19 cellular contexts compared by ENCODE assay signal in genomic region chr1:55724551-55725325, GRCh38.
DNase-seq lines count a peak whose midpoint lies in the region; ATAC-seq and TF ChIP-seq lines count a peak whose summit lies in the region.
"Had no signal": no experiment of that assay in that cellular context is flagged by ENCODE, and none has a peak within 500 bp of the region (broad histone marks: within the 10 kb centered on the region; RNA-seq: fewer than 3 reads in every experiment).

No MANE protein-coding gene starts in this region.

- H3K27ac ChIP-seq in endodermal cell (ENCODE audit: low read depth, low read length) (no peak overlapping the region), body of pancreas (no peak overlapping the region)

- H3K9me3 Mint-ChIP-seq in endodermal cell: no peaks in the 10 kb centered on the region
- H3K9me3 Mint-ChIP-seq: GM23338; stimulated activated memory B cell treated with anti-CD40 and anti-IgM and Interleukin-4, amounts not matched to agents 10 μg/mL and 1 μg/mL and 100 μg/mL, for 72 hours had no signal

- DNase-seq in AG09309 (ENCODE audit: low read depth) (peak; percentile 94), HT1080 (ENCODE audit: low read depth) (peak; percentile 58), astrocyte of the hippocampus (ENCODE audit: low read depth, low spot score) (peak; percentile 48), myocyte (ENCODE audit: low read depth) (peak; percentile 87), endodermal cell (no peak), body of pancreas (no peak), NCI-H446 treated with DMSO at 0.1 percent for 48 hours (lab: John Stamatoyannopoulos, UW) (no peak)
- DNase-seq: activated CD8-positive, alpha-beta memory T cell treated with anti-CD3 and anti-CD28 coated beads, Interleukin-2, amount 50 U/mL, for 4 hours; C1 segment of cervical spinal cord; DMS79 treated with DMSO at 0.1 percent for 48 hours; Karpas-422; NCI-H1930; retina; stimulated activated CD4-positive, alpha-beta T cell treated with anti-CD3 and anti-CD28 coated beads, Interleukin-4, amount 100 ng/mL, for 4 hours had no signal

- no peaks in the 10 kb centered on the region for H3K9me3 ChIP-seq in endodermal cell (ENCODE audit: control insufficient read depth, low read length)
- H3K9me3 ChIP-seq in body of pancreas: no peaks in the 10 kb centered on the region

- intact Hi-C loops in body of pancreas (cut with DNase I): no loop called here

- no peak overlapping the region for H3K4me3 Mint-ChIP-seq in endodermal cell
- H3K4me3 Mint-ChIP-seq: activated naive CD8-positive, alpha-beta T cell; GM23338; stimulated activated memory B cell treated with anti-CD40 and anti-IgM and Interleukin-4, amounts not matched to agents 10 μg/mL and 1 μg/mL and 100 μg/mL, for 72 hours; WTC11 had no signal

- no peak for TF ChIP-seq POLR2A in body of pancreas (IDR thresholded peaks at IDR 0.05)

- no peaks in the 10 kb centered on the region for H3K36me3 Mint-ChIP-seq in endodermal cell (ENCODE audit: low read depth)
- H3K36me3 Mint-ChIP-seq: activated naive CD8-positive, alpha-beta T cell; stimulated activated memory B cell treated with anti-CD40 and anti-IgM and Interleukin-4, amounts not matched to agents 10 μg/mL and 1 μg/mL and 100 μg/mL, for 72 hours; WTC11 had no signal

- TF ChIP-seq CTCF in AG09309 (IDR thresholded peaks at IDR 0.05; ENCODE audit: control insufficient read depth, insufficient read depth, low read depth, low read length, missing control alignments) (no peak), endodermal cell (conservative IDR thresholded peaks at IDR 0.05) (no peak), body of pancreas (IDR thresholded peaks at IDR 0.05) (no peak)

- H3K36me3 ChIP-seq in endodermal cell (ENCODE audit: control insufficient read depth, insufficient read depth, low read length): no peaks in the 10 kb centered on the region
- no peaks in the 10 kb centered on the region for H3K36me3 ChIP-seq in body of pancreas (replicated peaks in 1 of 2; ENCODE audit: insufficient read depth in 1 of 2, low read depth in 2 of 2)

- H3K4me1 ChIP-seq in endodermal cell (ENCODE audit: control insufficient read depth, insufficient read depth, low read length) (peaks cover 3% of the 10 kb centered on the region), body of pancreas (no peaks in the 10 kb centered on the region)

- H3K27me3 ChIP-seq in endodermal cell (ENCODE audit: control insufficient read depth, insufficient read depth, low read length, poor library complexity, severe bottlenecking): no peaks in the 10 kb centered on the region
- H3K27me3 ChIP-seq in body of pancreas: no peaks in the 10 kb centered on the region

- H3K9ac ChIP-seq in endodermal cell (ENCODE audit: extremely low read depth, low read length, poor library complexity, severe bottlenecking): no peak overlapping the region

- WGBS in endodermal cell (ENCODE audit: insufficient coverage in 1 of 2, insufficient read length in 1 of 2), 2 experiments: 96 to 100% methylated on average over 2 to 7 of the region's 7 CpGs
- WGBS in body of pancreas, 2 donors: 91 to 94% methylated on average over 7 of the region's 7 CpGs

- H3K4me3 ChIP-seq in AG09309 (ENCODE audit: control insufficient read depth, low read depth, low read length) (no peak overlapping the region), endodermal cell (ENCODE audit: low read length) (no peak overlapping the region), body of pancreas (no peak overlapping the region)
- H3K4me3 ChIP-seq: GM23338 had no signal

- H3K27me3 Mint-ChIP-seq in endodermal cell (ENCODE audit: insufficient read depth): no peaks in the 10 kb centered on the region
- H3K27me3 Mint-ChIP-seq: activated naive CD8-positive, alpha-beta T cell had no signal

- H3K27ac Mint-ChIP-seq in endodermal cell: no peak overlapping the region
- H3K27ac Mint-ChIP-seq: activated naive CD8-positive, alpha-beta T cell; GM23338; stimulated activated memory B cell treated with anti-CD40 and anti-IgM and Interleukin-4, amounts not matched to agents 10 μg/mL and 1 μg/mL and 100 μg/mL, for 72 hours; WTC11 had no signal

- no peak for ATAC-seq in GM18520 (IDR thresholded peaks at IDR 0.05; ENCODE audit: unreplicated experiment)
- ATAC-seq in body of pancreas: no peak
- ATAC-seq: GM23338; stimulated activated memory B cell treated with anti-CD40 and anti-IgM and Interleukin-4, amounts not matched to agents 10 μg/mL and 1 μg/mL and 100 μg/mL, for 72 hours; WTC11 had no signal

- peaks cover 9% of the 10 kb centered on the region for H3K4me1 Mint-ChIP-seq in endodermal cell
- H3K4me1 Mint-ChIP-seq: stimulated activated memory B cell treated with anti-CD40 and anti-IgM and Interleukin-4, amounts not matched to agents 10 μg/mL and 1 μg/mL and 100 μg/mL, for 72 hours had no signal

Comparison
In these comparisons a context has a peak if more than half of its experiments do, and no peak if none do; other contexts are left out.
1. DNase-seq: peak in AG09309 (single experiment), HT1080 (single experiment), astrocyte of the hippocampus (single experiment) and myocyte (single experiment); none in endodermal cell (single experiment), body of pancreas (0 of 4) and NCI-H446 treated with DMSO at 0.1 percent for 48 hours (single experiment).